ENCODE assay signal across 25 cellular contexts in genomic region chr4:94613248-94613647, GRCh38.
"Had no signal": no experiment of that assay in that cellular context is flagged by ENCODE, and none has a peak within 500 bp of the region (broad histone marks: within the 10 kb centered on the region; RNA-seq: fewer than 3 reads in every experiment).

No MANE protein-coding gene starts in this region.

- H3K4me3 Mint-ChIP-seq: activated CD8-positive, alpha-beta T cell treated with anti-CD3 and anti-CD28 coated beads for 36 hours; T-helper 1 cell treated with Interleukin-12 subunit alpha and Interleukin-12 subunit beta and Interleukin-4 antibody, amounts not matched to agents 30 μg/mL and 1 μg/mL, for 36 hours had no signal

- H3K27me3 Mint-ChIP-seq: activated CD8-positive, alpha-beta T cell treated with anti-CD3 and anti-CD28 coated beads for 36 hours had no signal

- H3K36me3 ChIP-seq: MG63 had no signal

- H3K4me3 ChIP-seq: ascending aorta, body of pancreas, MG63, Peyer's patch, SJSA1 had no signal

- H3K9me3 Mint-ChIP-seq: activated CD8-positive, alpha-beta T cell treated with anti-CD3 and anti-CD28 coated beads for 36 hours; T-helper 1 cell treated with Interleukin-12 subunit alpha and Interleukin-12 subunit beta and Interleukin-4 antibody, amounts not matched to agents 30 μg/mL and 1 μg/mL, for 36 hours had no signal

- ATAC-seq: activated CD4-positive, CD25-positive, alpha-beta regulatory T cell treated with anti-CD3 and anti-CD28 coated beads, Interleukin-2, amount 50 U/mL, for 24 hours; activated CD8-positive, alpha-beta T cell treated with anti-CD3 and anti-CD28 coated beads for 36 hours; body of pancreas; SK-N-SH treated with all-trans-retinoic acid at 6 μM for 48 hours had no signal

- H3K27ac ChIP-seq: ascending aorta, body of pancreas, Peyer's patch, RWPE1, SJSA1 had no signal

- H3K27me3 ChIP-seq: ascending aorta, body of pancreas, MG63, Peyer's patch, SJSA1 had no signal

- H3K4me1 ChIP-seq: Peyer's patch had no signal

- H3K9me3 ChIP-seq: ascending aorta, body of pancreas, MG63, Peyer's patch, SJSA1 had no signal

- H3K27ac Mint-ChIP-seq: activated CD8-positive, alpha-beta T cell treated with anti-CD3 and anti-CD28 coated beads for 36 hours; T-helper 1 cell treated with Interleukin-12 subunit alpha and Interleukin-12 subunit beta and Interleukin-4 antibody, amounts not matched to agents 30 μg/mL and 1 μg/mL, for 36 hours had no signal

- DNase-seq: activated CD4-positive, alpha-beta T cell treated with anti-CD3 and anti-CD28 coated beads for 4 hours; activated CD8-positive, alpha-beta memory T cell treated with anti-CD3 and anti-CD28 coated beads, Interleukin-2, amount 50 U/mL, for 48 hours; activated CD8-positive, alpha-beta T cell treated with anti-CD3 and anti-CD28 coated beads for 36 hours; activated naive CD4-positive, alpha-beta T cell treated with anti-CD3 and anti-CD28 coated beads, Interleukin-2, amount 50 U/mL, for 16 hours; activated T-cell treated with anti-CD3 and anti-CD28 coated beads, Interleukin-2, amount 50 U/mL, for 1 hour; amniotic stem cell; body of pancreas; MG63; MV-4-11; NCI-H1092 treated with DMSO at 0.1 percent for 48 hours; NCI-H1436; NCI-H187; NCI-H2081; NCI-H510A treated with DMSO at 0.1 percent for 48 hours; NCI-H69; NK-92 treated with Interleukin-12 subunit alpha and Interleukin-12 subunit beta, amount 100 ng/mL, for 24 hours; OCI-M1; Peyer's patch; Right ventricle myocardium superior had no signal
